16 cellular contexts compared by ENCODE assay signal in the genomic region with DNA sequence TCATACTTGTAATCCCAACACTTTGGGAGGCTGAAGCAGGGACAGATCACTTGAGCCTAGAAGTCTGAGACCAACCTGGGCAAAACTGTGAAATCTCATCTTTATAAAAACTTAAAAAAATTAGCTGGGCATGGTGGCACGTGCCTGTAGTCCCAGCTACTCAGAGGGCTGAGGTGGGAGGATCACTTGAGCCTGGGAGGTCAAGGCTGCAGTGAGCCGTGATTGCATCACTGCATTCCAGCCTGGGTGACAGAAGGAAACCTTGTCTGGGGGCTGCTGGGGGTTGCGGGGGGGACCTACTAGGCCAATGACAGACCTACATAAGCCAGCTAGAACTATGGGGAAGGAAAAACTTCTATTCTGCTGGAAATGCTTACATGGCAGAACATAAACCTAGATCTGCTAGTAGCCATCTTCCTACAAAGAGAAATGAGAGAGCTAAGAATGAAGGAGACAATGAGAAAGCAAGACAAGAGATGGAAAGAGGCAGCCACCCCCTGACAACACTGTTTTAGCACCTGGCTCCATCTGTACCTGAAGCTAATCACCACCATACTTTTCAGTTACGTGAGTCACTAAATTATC. TPM values are rescaled to one million over a fixed set of nuclear protein-coding genes. Genes with fewer than 3 reads are reported as not detected.
DNase-seq lines count a peak whose midpoint lies in the region; ATAC-seq and TF ChIP-seq lines count a peak whose summit lies in the region.
"Had no signal": no experiment of that assay in that cellular context is flagged by ENCODE, and none has a peak within 500 bp of the region (broad histone marks: within the 10 kb centered on the region; RNA-seq: fewer than 3 reads in every experiment).

No MANE protein-coding gene starts in this region.

- H3K23ac ChIP-seq in mesenchymal stem cell (ENCODE audit: low read length in 2 of 2) = no peak overlapping the region

- no peak overlapping the region for H2BK120ac ChIP-seq in mesenchymal stem cell (ENCODE audit: low read depth, low read length)

- no peaks in the 10 kb centered on the region for H3K9me3 ChIP-seq in HEK293 (ENCODE audit: control insufficient read depth, insufficient read depth, low read depth, low read length)
- H3K9me3 ChIP-seq in adrenal gland (replicated peaks in 1 of 3) = no peaks in the 10 kb centered on the region
- H3K9me3 ChIP-seq in mesenchymal stem cell (ENCODE audit: control insufficient read depth, low read length) = no peaks in the 10 kb centered on the region
- H3K9me3 ChIP-seq in stomach = no peaks in the 10 kb centered on the region

- H4K8ac ChIP-seq in mesenchymal stem cell (ENCODE audit: low read length) = no peak overlapping the region

- POLR2A ChIA-PET in HEK293 (lab: Yijun Ruan, JAX) = no interaction called here

- CTCF ChIA-PET in HEK293 (lab: Yijun Ruan, JAX) = interaction anchor here (0.6 kb wide), 1 partner anchor 537 kb away, joined by 3 read pairs; no protein-coding TSS in a partner anchor

- H2BK15ac ChIP-seq in mesenchymal stem cell (ENCODE audit: low read depth, poor library complexity, severe bottlenecking) = no peak overlapping the region

- H3K18ac ChIP-seq in mesenchymal stem cell (ENCODE audit: low read depth in 1 of 2, low read length in 2 of 2) = no peak overlapping the region

- TF ChIP-seq CTCF in CD14-positive monocyte (IDR thresholded peaks at IDR 0.05) (no peak), HEK293 (tag by site-specific recombination; IDR thresholded peaks at IDR 0.05) (no peak), adrenal gland (IDR thresholded peaks at IDR 0.05) (no peak), stomach (IDR thresholded peaks at IDR 0.05) (no peak)

- peak overlapping the region; percentile 20 for H2AK5ac ChIP-seq in mesenchymal stem cell (ENCODE audit: low read length, severe bottlenecking)

- peaks cover 29 to 33% of the 10 kb centered on the region in 2 donors for H3K36me3 Mint-ChIP-seq in CD14-positive monocyte

- no peak overlapping the region for H3K4ac ChIP-seq in mesenchymal stem cell (ENCODE audit: low read depth in 1 of 2, low read length in 2 of 2)

- 58 to 73% (median 68%) methylated on average over 4 of the region's 4 CpGs for WGBS in adrenal gland, 4 donors
- WGBS in mesenchymal stem cell = 72% methylated on average over 3 of the region's 4 CpGs
- WGBS in stomach, 5 donors = 93 to 97% (median 95%) methylated on average over 4 of the region's 4 CpGs

- H3K27ac ChIP-seq in HEK293 (ENCODE audit: extremely low read depth, low read depth, low read length) (no peak overlapping the region), adrenal gland (no peak overlapping the region), mesenchymal stem cell (ENCODE audit: low read length, poor library complexity, severe bottlenecking) (no peak overlapping the region), stomach (no peak overlapping the region)

- DNase-seq in CD14-positive monocyte (ENCODE audit: low spot score) (no peak), adrenal gland (peak in 4 of 7 donors; percentile 31 to 43 (median 38)), mesenchymal stem cell (no peak), NCI-H446 (lab: John Stamatoyannopoulos, UW) (no peak), GM03348 (ENCODE audit: low spot score) (no peak), stomach (no peak)
- DNase-seq: CD8-positive, alpha-beta memory T cell; DMS79; H7; KG1; NCI-H1048; NCI-H1436 treated with DMSO at 0.1 percent for 48 hours; NCI-H2029 treated with DMSO at 0.1 percent for 48 hours had no signal

- H3K4me3 Mint-ChIP-seq in CD14-positive monocyte = no peak overlapping the region
- H3K4me3 Mint-ChIP-seq: CD8-positive, alpha-beta memory T cell had no signal

- TF ChIP-seq EP300 in stomach (IDR thresholded peaks at IDR 0.05) = no peak

- peak overlapping the region in 5 of 7 donors; percentile 47 to 86 (median 60) for H3K27ac Mint-ChIP-seq in CD14-positive monocyte
- H3K27ac Mint-ChIP-seq: CD8-positive, alpha-beta memory T cell had no signal

- no peak overlapping the region for H4K91ac ChIP-seq in mesenchymal stem cell (ENCODE audit: low read length)

- peaks cover 0 to 3% of the 10 kb centered on the region in 2 experiments; a peak in 1 of 3 replicates for H3K36me3 ChIP-seq in HEK293 (ENCODE audit: control insufficient read depth in 2 of 2, insufficient read depth in 1 of 2, low read length in 2 of 2)
- no peaks in the 10 kb centered on the region for H3K36me3 ChIP-seq in adrenal gland (replicated peaks in 1 of 2)
- peaks cover 0 to 10% of the 10 kb centered on the region in 2 experiments for H3K36me3 ChIP-seq in mesenchymal stem cell (ENCODE audit: control insufficient read depth in 1 of 2, insufficient read depth in 2 of 2, low read depth in 1 of 2, low read length in 2 of 2)
- H3K36me3 ChIP-seq in stomach = peaks cover 0 to 4% (median 0%) of the 10 kb centered on the region in 4 donors

- intact Hi-C loops in CD14-positive monocyte (cut with micrococcal nuclease) = loop anchor here in 1 of 2 donors (10.0 kb wide), 1 partner anchor 105 kb away; no protein-coding TSS in a partner anchor
- intact Hi-C loops in adrenal gland (cut with DNase I) = no loop called here
- intact Hi-C loops in stomach (cut with DNase I; ENCODE audit: low total_unique reads) = no loop called here

- H3K4me1 ChIP-seq in HEK293 (ENCODE audit: control insufficient read depth, insufficient read depth, low read length) (no peaks in the 10 kb centered on the region), adrenal gland (replicated peaks in 1 of 2) (no peaks in the 10 kb centered on the region), mesenchymal stem cell (ENCODE audit: control insufficient read depth, insufficient read depth, low read depth, low read length) (peaks cover 4% of the 10 kb centered on the region), stomach (peaks cover 0 to 28% (median 14%) of the 10 kb centered on the region in 4 donors)

- H2AFZ ChIP-seq in mesenchymal stem cell (ENCODE audit: low read depth, low read length) = no peak overlapping the region

- H3K4me1 Mint-ChIP-seq in CD14-positive monocyte = peaks cover 46% of the 10 kb centered on the region
- H3K4me1 Mint-ChIP-seq: CD8-positive, alpha-beta memory T cell had no signal

- H3K4me3 ChIP-seq in HEK293 (ENCODE audit: low read depth, low read length) (no peak overlapping the region), adrenal gland (no peak overlapping the region), mesenchymal stem cell (ENCODE audit: insufficient read depth in 1 of 2, low read depth in 1 of 2, low read length in 2 of 2) (no peak overlapping the region), stomach (no peak overlapping the region)

- no peak overlapping the region for H3K4me2 ChIP-seq in mesenchymal stem cell (ENCODE audit: low read length, poor library complexity, severe bottlenecking)

- H3K27me3 ChIP-seq in adrenal gland (no peaks in the 10 kb centered on the region), mesenchymal stem cell (ENCODE audit: control insufficient read depth in 1 of 2, insufficient read depth in 1 of 2, low read length in 2 of 2) (no peaks in the 10 kb centered on the region), stomach (no peaks in the 10 kb centered on the region)

- H3K9me3 Mint-ChIP-seq in CD14-positive monocyte = peaks cover 0 to 3% (median 0%) of the 10 kb centered on the region in 7 donors

- H2BK5ac ChIP-seq in mesenchymal stem cell (ENCODE audit: low read depth, low read length, poor library complexity, severe bottlenecking) = no peak overlapping the region

- H3K14ac ChIP-seq in mesenchymal stem cell (ENCODE audit: low read length in 2 of 2) = no peak overlapping the region

- H3K9ac ChIP-seq in mesenchymal stem cell (ENCODE audit: low read length) = no peak overlapping the region

- no peak overlapping the region for H2BK12ac ChIP-seq in mesenchymal stem cell (ENCODE audit: low read length in 2 of 2)

- TF ChIP-seq POLR2A in adrenal gland (IDR thresholded peaks at IDR 0.05) = no peak
- no peak for TF ChIP-seq POLR2A in stomach (IDR thresholded peaks at IDR 0.05)

- H3K79me1 ChIP-seq in mesenchymal stem cell (replicated peaks; ENCODE audit: low read length, poor library complexity, severe bottlenecking) = peaks cover 9% of the 10 kb centered on the region

- ATAC-seq in HG02885 (IDR thresholded peaks at IDR 0.05; ENCODE audit: poor library complexity, unreplicated experiment) = no peak
- ATAC-seq: Right ventricle myocardium inferior had no signal

- no peaks in the 10 kb centered on the region for H3K27me3 Mint-ChIP-seq in CD14-positive monocyte (ENCODE audit: low read depth in 3 of 3)
- H3K27me3 Mint-ChIP-seq: CD8-positive, alpha-beta memory T cell had no signal

TF ChIP-seq in HEK293, 187 proteins besides CTCF, POLR2A, EP300 and RAD21:
- TF ChIP-seq ZNF248 (tag by site-specific recombination; IDR thresholded peaks at IDR 0.05) (no peak), GLIS1 (tag by site-specific recombination; IDR thresholded peaks at IDR 0.05) (peak; percentile 12; the same call in 1 of the 2 replicates)

RNA-seq across cellular contexts. Expression of gene FOXP1, which starts 23.9 kb away (rescaled TPM):
- 10 to 100 TPM; 27.8 to 42.6 TPM for polyA plus RNA-seq in CD14-positive monocyte
- total RNA-seq in adrenal gland = 10 to 100 TPM; 15.4 to 42.7 (median 30.5) TPM
- 10 to 100 TPM in 2 of 3 donors, 1 to 10 TPM in 1; 7.6 to 26.5 (median 12.2) TPM for polyA plus RNA-seq in adrenal gland
- polyA plus RNA-seq in mesenchymal stem cell (2013, experiment 1 of 2) = 34.2 TPM
- polyA plus RNA-seq in mesenchymal stem cell (2013, experiment 2 of 2) = 34.5 TPM
- 100 to 1,000 TPM; 109 to 215 (median 159) TPM for total RNA-seq in stomach
- 10 to 100 TPM; 12.3 to 20.5 (median 15.6) TPM for polyA plus RNA-seq in stomach

Comparison
In these comparisons a context has a peak if more than half of its experiments do, and no peak if none do; other contexts are left out.
1. DNase-seq: peak in adrenal gland (4 of 7); none in CD14-positive monocyte (single experiment), mesenchymal stem cell (single experiment), NCI-H446 (0 of 2), GM03348 (single experiment) and stomach (single experiment).